In genomic region chr10:6171891-6172354, GRCh38 we compare ENCODE assay signal across 1 cellular context.
TF ChIP-seq lines count a peak whose summit lies in the region.

No MANE protein-coding gene starts in this region.

TF ChIP-seq in GM12878, 131 proteins besides CTCF, POLR2A, EP300 and RAD21 (continued from another document and continues in another):
- peak; percentile 63; the same call in 1 of the 2 replicates for TF ChIP-seq RELB (IDR thresholded peaks at IDR 0.05; ENCODE audit: low read depth)
- TF ChIP-seq ELK1 (IDR thresholded peaks at IDR 0.05; ENCODE audit: low read depth, low read length) = no peak
- TF ChIP-seq MYB (IDR thresholded peaks at IDR 0.05; ENCODE audit: borderline replicate concordance, low read depth, low read length) = no peak
- no peak for TF ChIP-seq ZNF217 (IDR thresholded peaks at IDR 0.05)
- TF ChIP-seq IRF4 (IDR thresholded peaks at IDR 0.05; ENCODE audit: low read depth, low read length) = no peak
- no peak for TF ChIP-seq PKNOX1 (IDR thresholded peaks at IDR 0.05)
- no peak for TF ChIP-seq BCL3 (IDR thresholded peaks at IDR 0.05; ENCODE audit: borderline replicate concordance, insufficient read depth, low read depth, low read length, poor library complexity, severe bottlenecking)
- no peak for TF ChIP-seq ZZZ3 (IDR thresholded peaks at IDR 0.05; ENCODE audit: control insufficient read depth, insufficient read length, low read depth)
- TF ChIP-seq ATF2 (IDR thresholded peaks at IDR 0.05; ENCODE audit: low read length) = peak; percentile 29; the same call in 1 of the 2 replicates
- TF ChIP-seq ZBTB33 (IDR thresholded peaks at IDR 0.05) = no peak
- TF ChIP-seq BCLAF1 (IDR thresholded peaks at IDR 0.05) = no peak
- no peak for TF ChIP-seq NFYA (IDR thresholded peaks at IDR 0.05; ENCODE audit: borderline replicate concordance, low read depth, low read length)
- no peak for TF ChIP-seq ZBED1 (IDR thresholded peaks at IDR 0.05; ENCODE audit: borderline replicate concordance)
- 0 out of 2 replicates have a peak, but pooled peaks have one; percentile 16 for TF ChIP-seq PML (IDR thresholded peaks at IDR 0.05; ENCODE audit: low read length)
- no peak for TF ChIP-seq JUND (IDR thresholded peaks at IDR 0.05; ENCODE audit: low read depth, low read length)
- TF ChIP-seq CBFB (IDR thresholded peaks at IDR 0.05; ENCODE audit: low read depth) = peak; percentile 41; the same call in 1 of the 2 replicates
- TF ChIP-seq GABPA (IDR thresholded peaks at IDR 0.05; ENCODE audit: low read depth) = no peak
- peak in 1 of 2 experiments; percentile 59; a peak in 2 of 4 replicates for TF ChIP-seq ETV6 (conservative IDR thresholded peaks at IDR 0.05 in 1 of 2, IDR thresholded peaks at IDR 0.05 in 1 of 2; ENCODE audit: borderline replicate concordance in 1 of 2, low read depth in 1 of 2)
- TF ChIP-seq SP1 (IDR thresholded peaks at IDR 0.05; ENCODE audit: low read depth, low read length) = no peak
- TF ChIP-seq DPF2 (IDR thresholded peaks at IDR 0.05) = 0 out of 2 replicates have a peak, but pooled peaks have one; percentile 47
- TF ChIP-seq PRDM15 (CRISPR knock-in tag; IDR thresholded peaks at IDR 0.05) = no peak
- no peak for TF ChIP-seq CHD2 (IDR thresholded peaks at IDR 0.05; ENCODE audit: borderline replicate concordance, low read depth, low read length)
- TF ChIP-seq ZNF687 (IDR thresholded peaks at IDR 0.05) = no peak
- no peak for TF ChIP-seq CHD4 (IDR thresholded peaks at IDR 0.05)
- no peak for TF ChIP-seq SREBF2 (IDR thresholded peaks at IDR 0.05; ENCODE audit: low read length)
- peak; percentile 80 for TF ChIP-seq IKZF1 (conservative IDR thresholded peaks at IDR 0.05)
- no peak for TF ChIP-seq YBX1 (IDR thresholded peaks at IDR 0.05)
- TF ChIP-seq HSF1 (IDR thresholded peaks at IDR 0.05; ENCODE audit: low read depth, low read length) = no peak
- TF ChIP-seq BCL11A (IDR thresholded peaks at IDR 0.05; ENCODE audit: low read depth, low read length) = peak; percentile 70; the same call in 1 of the 2 replicates
- no peak for TF ChIP-seq TARDBP (IDR thresholded peaks at IDR 0.05; ENCODE audit: borderline replicate concordance)
- TF ChIP-seq ASH2L (IDR thresholded peaks at IDR 0.05; ENCODE audit: borderline replicate concordance, low read depth) = no peak
- TF ChIP-seq CHD1 (IDR thresholded peaks at IDR 0.05; ENCODE audit: low read depth, low read length) = no peak
- TF ChIP-seq EGR1 (IDR thresholded peaks at IDR 0.05; ENCODE audit: borderline replicate concordance in 1 of 2, low read depth in 2 of 2, low read length in 2 of 2) = no peak
- no peak; the same call in 1 of the 2 replicates for TF ChIP-seq FOXM1 (IDR thresholded peaks at IDR 0.05; ENCODE audit: low read depth, low read length)
